In genomic region chr16:50940275-50940854, GRCh38 we compare ENCODE assay signal across 1 cellular context.
TF ChIP-seq lines count a peak whose summit lies in the region.

No MANE protein-coding gene starts in this region.

TF ChIP-seq in SK-N-SH treated with all-trans-retinoic acid at 6 μM for 48 hours, 23 proteins besides CTCF, POLR2A, EP300 and RAD21 (continued from another document):
- no peak for TF ChIP-seq CSRNP3 (CRISPR knock-in tag; IDR thresholded peaks at IDR 0.05)
- TF ChIP-seq ZNF8 (CRISPR knock-in tag; IDR thresholded peaks at IDR 0.05), result no peak
- TF ChIP-seq RARB (CRISPR knock-in tag; IDR thresholded peaks at IDR 0.05), result no peak
- no peak for TF ChIP-seq ZC3H10 (CRISPR knock-in tag; IDR thresholded peaks at IDR 0.05)
TF ChIP-seq in SK-N-SH treated with all-trans-retinoic acid at 6 μM for 48 hours: peak in this region for 0.
